In genomic region chrX:45852884-45853283, GRCh38 we compare ENCODE assay signal across 13 cellular contexts.
A peak's percentile ranks its signal among the peaks of the same experiment; 100 is the strongest.
DNase-seq lines count a peak whose midpoint lies in the region; ATAC-seq and TF ChIP-seq lines count a peak whose summit lies in the region.
"Had no signal": no experiment of that assay in that cellular context is flagged by ENCODE, and none has a peak within 500 bp of the region (broad histone marks: within the 10 kb centered on the region; RNA-seq: fewer than 3 reads in every experiment).

No MANE protein-coding gene starts in this region.

- no peak overlapping the region for H2AFZ ChIP-seq in SK-N-SH (ENCODE audit: low read depth)

- H3F3A ChIP-seq in SK-N-SH (replicated peaks; ENCODE audit: insufficient read depth) = peaks cover 8% of the 10 kb centered on the region

- peaks cover 32% of the 10 kb centered on the region; the same call in 1 of the 2 replicates for H3K27me3 ChIP-seq in SK-N-SH (ENCODE audit: insufficient read depth)
- H3K27me3 ChIP-seq in HUES64 (ENCODE audit: insufficient read depth, low read length) = no peaks in the 10 kb centered on the region

- H3K36me3 ChIP-seq in SK-N-SH (replicated peaks in 1 of 2; ENCODE audit: control insufficient read depth in 1 of 2, insufficient read depth in 2 of 2, low read length in 1 of 2) (peaks cover 0 to 4% of the 10 kb centered on the region in 2 experiments), HUES64 (ENCODE audit: insufficient read depth, low read length) (peaks cover 13% of the 10 kb centered on the region)
- H3K36me3 ChIP-seq: cardiac muscle cell had no signal

- H3K4me3 ChIP-seq in SK-N-SH (ENCODE audit: low read depth in 2 of 2, low read length in 1 of 2) (no peak overlapping the region), HUES64 (ENCODE audit: low read length) (peak overlapping the region; percentile 97; the same call in 1 of the 2 replicates)
- H3K4me3 ChIP-seq: cardiac muscle cell had no signal

- H3K4me1 Mint-ChIP-seq in natural killer cell = peaks cover 16% of the 10 kb centered on the region in 2 donors

- peak overlapping the region; percentile 63 for H3K4me2 ChIP-seq in SK-N-SH

- H3K27ac Mint-ChIP-seq in natural killer cell = no peak overlapping the region

- peak overlapping the region; percentile 82; the same call in 1 of the 2 replicates for H3K9ac ChIP-seq in SK-N-SH
- H3K9ac ChIP-seq in HUES64 (ENCODE audit: low read depth, low read length) = peak overlapping the region; percentile 91

- H3K4me1 ChIP-seq in SK-N-SH (ENCODE audit: control insufficient read depth in 1 of 2, insufficient read depth in 2 of 2, low read depth in 1 of 2, low read length in 1 of 2) (peaks cover 0 to 15% of the 10 kb centered on the region in 2 experiments; a peak in 1 of 4 replicates), HUES64 (ENCODE audit: insufficient read depth, low read length) (peaks cover 30% of the 10 kb centered on the region)

- ATAC-seq in SK-N-SH treated with all-trans-retinoic acid at 6 μM for 48 hours (no peak), natural killer cell (no peak), GM19035 (IDR thresholded peaks at IDR 0.05; ENCODE audit: unreplicated experiment) (no peak)

- 23% methylated on average over 3 of the region's 3 CpGs for WGBS in SK-N-SH (ENCODE audit: low lambda C conversion rate)
- 0% methylated on average over 1 of the region's 3 CpGs for WGBS in HUES64

- H3K4me3 Mint-ChIP-seq in natural killer cell = peak overlapping the region; percentile 47

- TF ChIP-seq CTCF in SK-N-SH (IDR thresholded peaks at IDR 0.05) (no peak), natural killer cell (IDR thresholded peaks at IDR 0.05) (no peak)

- CTCF ChIA-PET in SK-N-SH (lab: Yijun Ruan, JAX) = no interaction called here

- H3K9me3 ChIP-seq in SK-N-SH = no peaks in the 10 kb centered on the region
- no peaks in the 10 kb centered on the region for H3K9me3 ChIP-seq in HUES64 (ENCODE audit: insufficient read depth, low read depth, low read length)

- no peak for TF ChIP-seq RAD21 in SK-N-SH (IDR thresholded peaks at IDR 0.05; ENCODE audit: low read length)

- H4K20me1 ChIP-seq in SK-N-SH (ENCODE audit: insufficient read depth) = no peaks in the 10 kb centered on the region

- no peaks in the 10 kb centered on the region for H3K36me3 Mint-ChIP-seq in natural killer cell

- H3K9me3 Mint-ChIP-seq in natural killer cell = no peaks in the 10 kb centered on the region

- intact Hi-C loops in natural killer cell (cut with micrococcal nuclease) = no loop called here

- TF ChIP-seq EP300 in SK-N-SH (IDR thresholded peaks at IDR 0.05; ENCODE audit: borderline replicate concordance in 1 of 2, low read depth in 1 of 2, low read length in 1 of 2) = no peak

- peaks cover 35% of the 10 kb centered on the region for H3K79me2 ChIP-seq in SK-N-SH (ENCODE audit: insufficient read depth)

- peaks cover 9 to 41% of the 10 kb centered on the region in 2 donors for H3K27me3 Mint-ChIP-seq in natural killer cell (ENCODE audit: low read depth in 2 of 2)

- POLR2A ChIA-PET in SK-N-SH (lab: Yijun Ruan, JAX) = no interaction called here

- H3K27ac ChIP-seq in SK-N-SH (ENCODE audit: low read depth in 2 of 2, low read length in 1 of 2) (peak overlapping the region in 1 of 2 experiments; percentile 56; a peak in 3 of 4 replicates), HUES64 (ENCODE audit: low read depth, low read length) (peak overlapping the region; percentile 90)
- H3K27ac ChIP-seq: cardiac muscle cell had no signal

- no peaks in the 10 kb centered on the region for H3K9me2 ChIP-seq in SK-N-SH

- no peak for DNase-seq in SK-N-SH
- DNase-seq in amniotic epithelial cell (ENCODE audit: low read depth) = peak; percentile 37
- no peak for DNase-seq in natural killer cell
- DNase-seq in NOMO-1 treated with dmso at 0.1 percent for 144 hours (lab: John Stamatoyannopoulos, UW; ENCODE audit: unreplicated experiment) = no peak
- no peak for DNase-seq in NCI-H2081 treated with DMSO at 0.1 percent for 48 hours (lab: John Stamatoyannopoulos, UW)
- DNase-seq: 8988T, NCI-H187 treated with DMSO at 0.1 percent for 48 hours, OCI-M1, trophoblast cell had no signal

TF ChIP-seq in SK-N-SH, 30 proteins besides CTCF, POLR2A, EP300 and RAD21 (continues in another document):
- TF ChIP-seq IRF3 (IDR thresholded peaks at IDR 0.05; ENCODE audit: low read depth, low read length) = no peak
- no peak for TF ChIP-seq ZBTB33 (IDR thresholded peaks at IDR 0.05; ENCODE audit: borderline replicate concordance, low read depth)
- no peak for TF ChIP-seq FOXJ3 (CRISPR knock-in tag; IDR thresholded peaks at IDR 0.05)
- TF ChIP-seq YY1 (IDR thresholded peaks at IDR 0.05; ENCODE audit: low read depth) = no peak
- no peak for TF ChIP-seq MAX (IDR thresholded peaks at IDR 0.05; ENCODE audit: low read depth)

TF ChIP-seq in SK-N-SH treated with all-trans-retinoic acid at 6 μM for 48 hours, 23 proteins besides CTCF, POLR2A, EP300 and RAD21:
- TF ChIP-seq SNAI2 (CRISPR knock-in tag; IDR thresholded peaks at IDR 0.05) (no peak), ESRRG (CRISPR knock-in tag; IDR thresholded peaks at IDR 0.05) (no peak), ZNF8 (CRISPR knock-in tag; IDR thresholded peaks at IDR 0.05) (no peak), ISL1 (CRISPR knock-in tag; IDR thresholded peaks at IDR 0.05) (no peak), ZFP3 (CRISPR knock-in tag; IDR thresholded peaks at IDR 0.05) (no peak), OSR1 (CRISPR knock-in tag; IDR thresholded peaks at IDR 0.05) (no peak)
